In genomic region chr1:180358649-180359048, GRCh38 we compare ENCODE assay signal across 1 cellular context.
TF ChIP-seq lines count a peak whose summit lies in the region.

No MANE protein-coding gene starts in this region.

TF ChIP-seq in IMR-90, 13 proteins besides CTCF, POLR2A, EP300 and RAD21 (continued from another document):
- TF ChIP-seq CEBPB (IDR thresholded peaks at IDR 0.05; ENCODE audit: low read depth, low read length) (no peak), RCOR1 (IDR thresholded peaks at IDR 0.05; ENCODE audit: insufficient replicate concordance, low read length) (no peak), SMC3 (IDR thresholded peaks at IDR 0.05; ENCODE audit: low read depth, low read length) (no peak), MXI1 (IDR thresholded peaks at IDR 0.05; ENCODE audit: borderline replicate concordance, low read depth, low read length) (no peak), CHD1 (IDR thresholded peaks at IDR 0.05; ENCODE audit: low read depth, low read length) (no peak), MAZ (IDR thresholded peaks at IDR 0.05; ENCODE audit: borderline replicate concordance, low read depth, low read length) (no peak), NFE2L2 (IDR thresholded peaks at IDR 0.05; ENCODE audit: low read depth, low read length) (no peak), MAFK (IDR thresholded peaks at IDR 0.05; ENCODE audit: low read depth, low read length) (no peak), FOS (IDR thresholded peaks at IDR 0.05; ENCODE audit: low read depth, low read length) (no peak), RFX5 (IDR thresholded peaks at IDR 0.05; ENCODE audit: low read depth, low read length) (no peak)
- TF ChIP-seq, protein P1, sequence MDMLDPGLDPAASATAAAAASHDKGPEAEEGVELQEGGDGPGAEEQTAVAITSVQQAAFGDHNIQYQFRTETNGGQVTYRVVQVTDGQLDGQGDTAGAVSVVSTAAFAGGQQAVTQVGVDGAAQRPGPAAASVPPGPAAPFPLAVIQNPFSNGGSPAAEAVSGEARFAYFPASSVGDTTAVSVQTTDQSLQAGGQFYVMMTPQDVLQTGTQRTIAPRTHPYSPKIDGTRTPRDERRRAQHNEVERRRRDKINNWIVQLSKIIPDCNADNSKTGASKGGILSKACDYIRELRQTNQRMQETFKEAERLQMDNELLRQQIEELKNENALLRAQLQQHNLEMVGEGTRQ (IDR thresholded peaks at IDR 0.05; ENCODE audit: low read depth, low read length) = no peak
